ENCODE assay signal across 1 cellular context in genomic region chr2:38775097-38775920, GRCh38.
A peak's percentile ranks its signal among the peaks of the same experiment; 100 is the strongest.
TF ChIP-seq lines count a peak whose summit lies in the region.

No MANE protein-coding gene starts in this region.

TF ChIP-seq in HepG2, 621 proteins besides CTCF, POLR2A, EP300 and RAD21 (continued from another document and continues in another):
- TF ChIP-seq ZNF768 (CRISPR knock-in tag; IDR thresholded peaks at IDR 0.05) (no peak), TCF12 (IDR thresholded peaks at IDR 0.05) (no peak), TCF12 (CRISPR knock-in tag; IDR thresholded peaks at IDR 0.05) (no peak), CBFB (CRISPR knock-in tag; IDR thresholded peaks at IDR 0.05) (no peak), TOPORS (CRISPR knock-in tag; IDR thresholded peaks at IDR 0.05) (no peak), ZNF30 (CRISPR knock-in tag; IDR thresholded peaks at IDR 0.05) (no peak), FOXO1 (CRISPR knock-in tag; IDR thresholded peaks at IDR 0.05) (no peak), REL (CRISPR knock-in tag; conservative IDR thresholded peaks at IDR 0.05) (no peak), E2F2 (CRISPR knock-in tag; IDR thresholded peaks at IDR 0.05; ENCODE audit: borderline replicate concordance) (no peak), ZNF609 (CRISPR knock-in tag; IDR thresholded peaks at IDR 0.05; ENCODE audit: borderline replicate concordance) (no peak), THAP11 (CRISPR knock-in tag; IDR thresholded peaks at IDR 0.05) (0 out of 2 replicates have a peak, but pooled peaks have one; percentile 10), ZBTB42 (CRISPR knock-in tag; IDR thresholded peaks at IDR 0.05) (0 out of 2 replicates have a peak, but pooled peaks have one; percentile 49), EED (CRISPR knock-in tag; IDR thresholded peaks at IDR 0.05) (no peak), HNF4A (CRISPR knock-in tag; IDR thresholded peaks at IDR 0.05) (peak; percentile 45), MTA1 (CRISPR knock-in tag; IDR thresholded peaks at IDR 0.05; ENCODE audit: borderline replicate concordance) (0 out of 2 replicates have a peak, but pooled peaks have one; percentile 26), ZNF260 (CRISPR knock-in tag; IDR thresholded peaks at IDR 0.05; ENCODE audit: borderline replicate concordance, low read depth) (no peak), ZNF709 (CRISPR knock-in tag; IDR thresholded peaks at IDR 0.05) (no peak), CHD2 (IDR thresholded peaks at IDR 0.05; ENCODE audit: low read depth, low read length) (no peak), DPF2 (CRISPR knock-in tag; IDR thresholded peaks at IDR 0.05; ENCODE audit: borderline replicate concordance, low read depth) (no peak), ZNF337 (CRISPR knock-in tag; IDR thresholded peaks at IDR 0.05; ENCODE audit: borderline replicate concordance, low read depth) (no peak), MXD4 (CRISPR knock-in tag; IDR thresholded peaks at IDR 0.05) (no peak), KLF12 (CRISPR knock-in tag; IDR thresholded peaks at IDR 0.05; ENCODE audit: borderline replicate concordance) (no peak), ZNF232 (CRISPR knock-in tag; IDR thresholded peaks at IDR 0.05; ENCODE audit: borderline replicate concordance) (no peak), KDM5B (CRISPR knock-in tag; IDR thresholded peaks at IDR 0.05; ENCODE audit: borderline replicate concordance) (0 out of 2 replicates have a peak, but pooled peaks have one; percentile 30), SSRP1 (CRISPR knock-in tag; IDR thresholded peaks at IDR 0.05) (0 out of 2 replicates have a peak, but pooled peaks have one; percentile 39), BCLAF1 (IDR thresholded peaks at IDR 0.05) (no peak), ZSCAN30 (CRISPR knock-in tag; IDR thresholded peaks at IDR 0.05) (0 out of 2 replicates have a peak, but pooled peaks have one; percentile 52), HNRNPK (IDR thresholded peaks at IDR 0.05; ENCODE audit: low read depth, low read length, poor library complexity, severe bottlenecking) (no peak), HOXD1 (CRISPR knock-in tag; IDR thresholded peaks at IDR 0.05) (no peak), MTA3 (CRISPR knock-in tag; IDR thresholded peaks at IDR 0.05) (no peak), SALL2 (CRISPR knock-in tag; IDR thresholded peaks at IDR 0.05) (no peak), TBX2 (CRISPR knock-in tag; IDR thresholded peaks at IDR 0.05; ENCODE audit: borderline replicate concordance) (no peak), ZBTB38 (CRISPR knock-in tag; IDR thresholded peaks at IDR 0.05) (0 out of 2 replicates have a peak, but pooled peaks have one; percentile 15), TRIM22 (IDR thresholded peaks at IDR 0.05) (no peak), ZNF274 (CRISPR knock-in tag; IDR thresholded peaks at IDR 0.05) (no peak), ZNF569 (CRISPR knock-in tag; IDR thresholded peaks at IDR 0.05; ENCODE audit: borderline replicate concordance) (no peak), ZFYVE20 (CRISPR knock-in tag; IDR thresholded peaks at IDR 0.05; ENCODE audit: borderline replicate concordance, low read depth) (no peak), ZNF781 (CRISPR knock-in tag; IDR thresholded peaks at IDR 0.05; ENCODE audit: borderline replicate concordance, not compliant biosample characterization) (no peak), PAXIP1 (CRISPR knock-in tag; conservative IDR thresholded peaks at IDR 0.05) (peak; percentile 44; the same call in 1 of the 2 replicates), ZGPAT (CRISPR knock-in tag; IDR thresholded peaks at IDR 0.05) (no peak; the same call in 1 of the 2 replicates), ZNF83 (CRISPR knock-in tag; IDR thresholded peaks at IDR 0.05; ENCODE audit: borderline replicate concordance) (no peak)
- TF ChIP-seq, protein P1, sequence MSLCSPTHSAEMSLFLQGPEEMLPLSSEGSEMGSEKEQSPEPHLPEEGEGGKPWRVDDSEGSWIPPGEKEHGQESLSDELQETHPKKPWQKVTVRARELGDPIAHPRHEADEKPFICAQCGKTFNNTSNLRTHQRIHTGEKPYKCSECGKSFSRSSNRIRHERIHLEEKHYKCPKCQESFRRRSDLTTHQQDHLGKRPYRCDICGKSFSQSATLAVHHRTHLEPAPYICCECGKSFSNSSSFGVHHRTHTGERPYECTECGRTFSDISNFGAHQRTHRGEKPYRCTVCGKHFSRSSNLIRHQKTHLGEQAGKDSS (CRISPR knock-in tag; IDR thresholded peaks at IDR 0.05; ENCODE audit: borderline replicate concordance, low read depth) = no peak
- TF ChIP-seq, protein P2, sequence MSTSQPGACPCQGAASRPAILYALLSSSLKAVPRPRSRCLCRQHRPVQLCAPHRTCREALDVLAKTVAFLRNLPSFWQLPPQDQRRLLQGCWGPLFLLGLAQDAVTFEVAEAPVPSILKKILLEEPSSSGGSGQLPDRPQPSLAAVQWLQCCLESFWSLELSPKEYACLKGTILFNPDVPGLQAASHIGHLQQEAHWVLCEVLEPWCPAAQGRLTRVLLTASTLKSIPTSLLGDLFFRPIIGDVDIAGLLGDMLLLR (CRISPR knock-in tag; IDR thresholded peaks at IDR 0.05) = no peak
- TF ChIP-seq, protein P3, sequence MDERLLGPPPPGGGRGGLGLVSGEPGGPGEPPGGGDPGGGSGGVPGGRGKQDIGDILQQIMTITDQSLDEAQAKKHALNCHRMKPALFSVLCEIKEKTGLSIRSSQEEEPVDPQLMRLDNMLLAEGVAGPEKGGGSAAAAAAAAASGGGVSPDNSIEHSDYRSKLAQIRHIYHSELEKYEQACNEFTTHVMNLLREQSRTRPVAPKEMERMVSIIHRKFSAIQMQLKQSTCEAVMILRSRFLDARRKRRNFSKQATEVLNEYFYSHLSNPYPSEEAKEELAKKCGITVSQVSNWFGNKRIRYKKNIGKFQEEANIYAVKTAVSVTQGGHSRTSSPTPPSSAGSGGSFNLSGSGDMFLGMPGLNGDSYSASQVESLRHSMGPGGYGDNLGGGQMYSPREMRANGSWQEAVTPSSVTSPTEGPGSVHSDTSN (CRISPR knock-in tag; IDR thresholded peaks at IDR 0.05) = no peak
- TF ChIP-seq, protein P4, sequence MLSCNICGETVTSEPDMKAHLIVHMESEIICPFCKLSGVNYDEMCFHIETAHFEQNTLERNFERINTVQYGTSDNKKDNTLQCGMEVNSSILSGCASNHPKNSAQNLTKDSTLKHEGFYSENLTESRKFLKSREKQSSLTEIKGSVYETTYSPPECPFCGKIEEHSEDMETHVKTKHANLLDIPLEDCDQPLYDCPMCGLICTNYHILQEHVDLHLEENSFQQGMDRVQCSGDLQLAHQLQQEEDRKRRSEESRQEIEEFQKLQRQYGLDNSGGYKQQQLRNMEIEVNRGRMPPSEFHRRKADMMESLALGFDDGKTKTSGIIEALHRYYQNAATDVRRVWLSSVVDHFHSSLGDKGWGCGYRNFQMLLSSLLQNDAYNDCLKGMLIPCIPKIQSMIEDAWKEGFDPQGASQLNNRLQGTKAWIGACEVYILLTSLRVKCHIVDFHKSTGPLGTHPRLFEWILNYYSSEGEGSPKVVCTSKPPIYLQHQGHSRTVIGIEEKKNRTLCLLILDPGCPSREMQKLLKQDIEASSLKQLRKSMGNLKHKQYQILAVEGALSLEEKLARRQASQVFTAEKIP (CRISPR knock-in tag; IDR thresholded peaks at IDR 0.05; ENCODE audit: borderline replicate concordance) = no peak
